Comparison of ENCODE assay signal across 16 cellular contexts in the genomic region with DNA sequence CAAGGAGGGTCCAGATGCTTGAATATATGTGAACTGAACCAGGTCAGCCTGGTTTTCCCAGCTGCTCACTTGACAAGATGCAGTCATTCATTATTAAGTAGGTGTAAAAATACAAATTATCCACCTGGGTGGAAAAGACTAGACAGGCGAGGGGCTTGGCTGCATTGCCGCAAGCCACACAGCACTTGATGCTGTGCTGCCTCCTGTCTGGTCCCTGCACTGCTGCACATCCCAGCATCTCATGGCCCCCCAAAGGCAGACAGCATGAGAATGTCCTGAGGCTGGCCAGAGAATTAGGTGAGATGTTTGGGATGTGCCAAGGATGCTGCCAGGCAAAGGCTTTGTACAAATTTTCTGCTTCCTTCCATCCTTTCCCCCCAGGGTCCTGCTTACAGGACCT.
A peak's percentile ranks its signal among the peaks of the same experiment; 100 is the strongest.
DNase-seq lines count a peak whose midpoint lies in the region; ATAC-seq and TF ChIP-seq lines count a peak whose summit lies in the region.
"Had no signal": no experiment of that assay in that cellular context is flagged by ENCODE, and none has a peak within 500 bp of the region (broad histone marks: within the 10 kb centered on the region; RNA-seq: fewer than 3 reads in every experiment).

No MANE protein-coding gene starts in this region.

- H3K9me2 ChIP-seq in neural cell (ENCODE audit: insufficient read depth, low read length), result no peaks in the 10 kb centered on the region

- WGBS in gastroesophageal sphincter (ENCODE audit: low coverage in 1 of 2), 2 donors, result 58 to 100% methylated on average over 1 to 2 of the region's 2 CpGs

- H3K9ac ChIP-seq in neural cell (ENCODE audit: low read length), result no peak overlapping the region
- H3K9ac ChIP-seq: BLaER1 had no signal

- no peaks in the 10 kb centered on the region for H3K4me1 ChIP-seq in gastroesophageal sphincter
- H3K4me1 ChIP-seq: BLaER1 had no signal

- no peaks in the 10 kb centered on the region for H3F3A ChIP-seq in neural cell (ENCODE audit: insufficient read depth, low read length, poor library complexity, severe bottlenecking)

- no peaks in the 10 kb centered on the region for H4K20me1 ChIP-seq in neural cell (ENCODE audit: insufficient read depth)
- H4K20me1 ChIP-seq: BLaER1 had no signal

- H3K4me3 ChIP-seq in neural cell (ENCODE audit: low read length) (no peak overlapping the region), gastroesophageal sphincter (no peak overlapping the region)
- H3K4me3 ChIP-seq: BLaER1 had no signal

- H2AFZ ChIP-seq in neural cell (ENCODE audit: low read depth, low read length), result no peak overlapping the region

- H3K27me3 ChIP-seq in neural cell (ENCODE audit: insufficient read depth, low read depth, low read length) (no peaks in the 10 kb centered on the region), gastroesophageal sphincter (no peaks in the 10 kb centered on the region)
- H3K27me3 ChIP-seq: BLaER1 had no signal

- H3K4me2 ChIP-seq in neural cell (ENCODE audit: low read length), result no peak overlapping the region
- H3K4me2 ChIP-seq: BLaER1 had no signal

- no peak for TF ChIP-seq POLR2A in gastroesophageal sphincter (IDR thresholded peaks at IDR 0.05)

- DNase-seq in G401 (ENCODE audit: low spot score), result peak; percentile 23
- peak; percentile 50 for DNase-seq in NCI-H1694 treated with DMSO at 0.1 percent for 48 hours (lab: John Stamatoyannopoulos, UW)
- DNase-seq in cerebellum (ENCODE audit: low spot score), result peak; percentile 20
- DNase-seq in NCI-H82 treated with DMSO at 0.1 percent for 48 hours (lab: John Stamatoyannopoulos, UW; ENCODE audit: unreplicated experiment), result no peak
- no peak for DNase-seq in H4 (ENCODE audit: low spot score)
- DNase-seq: 8988T; CD4-positive, alpha-beta memory T cell; DMS53; DND-41; EL; HCEC 1CT; IMR-90 had no signal

- no peak overlapping the region for H3K27ac ChIP-seq in neural cell (ENCODE audit: low read length)
- no peak overlapping the region for H3K27ac ChIP-seq in gastroesophageal sphincter
- H3K27ac ChIP-seq: BLaER1 had no signal

- TF ChIP-seq CTCF in neural cell (IDR thresholded peaks at IDR 0.05; ENCODE audit: poor library complexity, severe bottlenecking) (peak; percentile 23), gastroesophageal sphincter (IDR thresholded peaks at IDR 0.05) (no peak)

- no peak for TF ChIP-seq RAD21 in neural cell (conservative IDR thresholded peaks at IDR 0.05)

- in situ Hi-C loops in G401 (cut with HindIII; ENCODE audit: low sequenced_read_pairs), result no loop called here

- H3K9me3 ChIP-seq in neural cell (ENCODE audit: low read length) (no peaks in the 10 kb centered on the region), gastroesophageal sphincter (no peaks in the 10 kb centered on the region)
- H3K9me3 ChIP-seq: BLaER1 had no signal

- ATAC-seq in gastroesophageal sphincter (no peak), HG03439 (IDR thresholded peaks at IDR 0.05; ENCODE audit: unreplicated experiment) (no peak)

- H3K36me3 ChIP-seq in neural cell (ENCODE audit: insufficient read depth, low read length) (peaks cover 3% of the 10 kb centered on the region), gastroesophageal sphincter (no peaks in the 10 kb centered on the region)
- H3K36me3 ChIP-seq: BLaER1 had no signal

- TF ChIP-seq EP300 in neural cell (conservative IDR thresholded peaks at IDR 0.05; ENCODE audit: poor library complexity, severe bottlenecking) (no peak), gastroesophageal sphincter (IDR thresholded peaks at IDR 0.05) (no peak)

- H3K79me2 ChIP-seq in neural cell (replicated peaks; ENCODE audit: insufficient read depth, low read length), result no peaks in the 10 kb centered on the region

TF ChIP-seq in neural cell, 6 proteins besides CTCF, POLR2A, EP300 and RAD21:
- TF ChIP-seq MXI1 (conservative IDR thresholded peaks at IDR 0.05; ENCODE audit: poor library complexity, severe bottlenecking) (no peak), EZH2 (IDR thresholded peaks at IDR 0.05; ENCODE audit: borderline replicate concordance, insufficient read depth, low read length, poor library complexity, severe bottlenecking) (no peak), TAF1 (IDR thresholded peaks at IDR 0.05; ENCODE audit: low read depth) (no peak), POLR2AphosphoS5 (IDR thresholded peaks at IDR 0.05) (no peak), SMC3 (conservative IDR thresholded peaks at IDR 0.05; ENCODE audit: poor library complexity) (no peak)
- TF ChIP-seq, protein P1, sequence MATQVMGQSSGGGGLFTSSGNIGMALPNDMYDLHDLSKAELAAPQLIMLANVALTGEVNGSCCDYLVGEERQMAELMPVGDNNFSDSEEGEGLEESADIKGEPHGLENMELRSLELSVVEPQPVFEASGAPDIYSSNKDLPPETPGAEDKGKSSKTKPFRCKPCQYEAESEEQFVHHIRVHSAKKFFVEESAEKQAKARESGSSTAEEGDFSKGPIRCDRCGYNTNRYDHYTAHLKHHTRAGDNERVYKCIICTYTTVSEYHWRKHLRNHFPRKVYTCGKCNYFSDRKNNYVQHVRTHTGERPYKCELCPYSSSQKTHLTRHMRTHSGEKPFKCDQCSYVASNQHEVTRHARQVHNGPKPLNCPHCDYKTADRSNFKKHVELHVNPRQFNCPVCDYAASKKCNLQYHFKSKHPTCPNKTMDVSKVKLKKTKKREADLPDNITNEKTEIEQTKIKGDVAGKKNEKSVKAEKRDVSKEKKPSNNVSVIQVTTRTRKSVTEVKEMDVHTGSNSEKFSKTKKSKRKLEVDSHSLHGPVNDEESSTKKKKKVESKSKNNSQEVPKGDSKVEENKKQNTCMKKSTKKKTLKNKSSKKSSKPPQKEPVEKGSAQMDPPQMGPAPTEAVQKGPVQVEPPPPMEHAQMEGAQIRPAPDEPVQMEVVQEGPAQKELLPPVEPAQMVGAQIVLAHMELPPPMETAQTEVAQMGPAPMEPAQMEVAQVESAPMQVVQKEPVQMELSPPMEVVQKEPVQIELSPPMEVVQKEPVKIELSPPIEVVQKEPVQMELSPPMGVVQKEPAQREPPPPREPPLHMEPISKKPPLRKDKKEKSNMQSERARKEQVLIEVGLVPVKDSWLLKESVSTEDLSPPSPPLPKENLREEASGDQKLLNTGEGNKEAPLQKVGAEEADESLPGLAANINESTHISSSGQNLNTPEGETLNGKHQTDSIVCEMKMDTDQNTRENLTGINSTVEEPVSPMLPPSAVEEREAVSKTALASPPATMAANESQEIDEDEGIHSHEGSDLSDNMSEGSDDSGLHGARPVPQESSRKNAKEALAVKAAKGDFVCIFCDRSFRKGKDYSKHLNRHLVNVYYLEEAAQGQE (IDR thresholded peaks at IDR 0.05; ENCODE audit: borderline replicate concordance), result no peak

Comparison
In these comparisons a context has a peak if more than half of its experiments do, and no peak if none do; other contexts are left out.
1. DNase-seq: peak in G401 (single experiment), NCI-H1694 treated with DMSO at 0.1 percent for 48 hours (single experiment) and cerebellum (single experiment); none in NCI-H82 treated with DMSO at 0.1 percent for 48 hours (single experiment) and H4 (single experiment).